ENCODE assay signal across 8 cellular contexts in genomic region chr18:35240664-35241522, GRCh38. TPM values are rescaled to one million over a fixed set of nuclear protein-coding genes. Genes with fewer than 3 reads are reported as not detected.
DNase-seq lines count a peak whose midpoint lies in the region; ATAC-seq, FAIRE-seq and TF ChIP-seq lines count a peak whose summit lies in the region.

TSS of gene ZNF397 (plus strand) at chr18:35241034. CDS start at chr18:35242471, 1,437 bp downstream.

- TF ChIP-seq CTCF in HepG2 (CRISPR knock-in tag; IDR thresholded peaks at IDR 0.05) = 0 out of 2 replicates have a peak, but pooled peaks have one; percentile 6

- intact Hi-C loops in HepG2 (cut with micrococcal nuclease; ENCODE audit: unreplicated experiment) = loop anchor here (1.0 to 2.0 kb wide), 2 partner anchors 50 to 104 kb away; partner anchors contain the start of gene ZSCAN30

- peaks cover 36 to 38% (median 37%) of the 10 kb centered on the region in 11 experiments for H3K9me3 ChIP-seq in BLaER1 treated with 17β-estradiol and CSF1 and Interleukin-3, amounts not matched to agents 10 nM and 100 nM (replicated peaks in 1 of 11)
- no peaks in the 10 kb centered on the region for H3K9me3 ChIP-seq in HepG2 (ENCODE audit: low read length)

- BruUV-seq in HepG2 (replicated peaks; lab: Mats Ljungman, UMichigan) = TSS peak; percentile 81

- peak; percentile 85 for FAIRE-seq in HepG2 (lab: Jason Lieb, UNC)

- peak within 1 kb of the TSS; percentile 64 to 82 (median 75) for H3K4me3 ChIP-seq in BLaER1 treated with 17β-estradiol and CSF1 and Interleukin-3, amounts not matched to agents 10 nM and 100 nM
- H3K4me3 ChIP-seq in HepG2 (replicated peaks in 1 of 3; ENCODE audit: insufficient read depth in 1 of 3, low read depth in 2 of 3, low read length in 3 of 3) = peak within 1 kb of the TSS; percentile 74 to 89 (median 79)

- in situ Hi-C loops in HepG2 (cut with HindIII; ENCODE audit: extremely low pct_ligation_motif_present, low pct_unique_long_range_greater_than_20kb) = no loop called here

- H3K79me2 ChIP-seq in HepG2 (ENCODE audit: insufficient read depth, low read length) = no peaks in the 10 kb centered on the region

- POLR2A ChIA-PET in HepG2 (lab: Yijun Ruan, JAX) = interaction anchor here (0.7 to 2.8 kb wide), 12 partner anchors 9 to 121 kb away, joined by 3 to 44 read pairs (median 5); partner anchors contain the start of genes ZNF24 and ZSCAN30

- H3K4me1 ChIP-seq in BLaER1 treated with 17β-estradiol and CSF1 and Interleukin-3, amounts not matched to agents 10 nM and 100 nM = peaks cover 4 to 19% (median 14%) of the 10 kb centered on the region in 10 experiments
- peaks cover 10% of the 10 kb centered on the region for H3K4me1 ChIP-seq in HepG2 (ENCODE audit: insufficient read depth, low read length)

- TF ChIP-seq POLR2A in HepG2 (IDR thresholded peaks at IDR 0.05; ENCODE audit: insufficient read depth in 1 of 2, low read depth in 2 of 2, low read length in 2 of 2) = peak; percentile 82 to 85

- H3K36me3 ChIP-seq in BLaER1 treated with 17β-estradiol and CSF1 and Interleukin-3, amounts not matched to agents 10 nM and 100 nM = peaks cover 36 to 38% (median 37%) of the 10 kb centered on the region in 11 experiments
- peaks cover 0 to 19% of the 10 kb centered on the region in 2 experiments; a peak in 3 of 5 replicates for H3K36me3 ChIP-seq in HepG2 (replicated peaks in 1 of 2; ENCODE audit: control insufficient read depth in 1 of 2, insufficient read depth in 2 of 2, low read length in 2 of 2)

- peak; percentile 99 for DNase-seq in NCI-H748 (lab: John Stamatoyannopoulos, UW; ENCODE audit: unreplicated experiment)
- DNase-seq in activated CD4-positive, alpha-beta T cell treated with anti-CD3 and anti-CD28 coated beads, Interleukin-2, amount 50 U/mL, for 4 hours = peak; percentile 93 to 95
- DNase-seq in dermis blood vessel endothelial cell = peak; percentile 98
- DNase-seq in HepG2 (ENCODE audit: low spot score) = peak; percentile 94
- DNase-seq in stimulated activated CD4-positive, alpha-beta T cell treated with anti-CD3 and anti-CD28 coated beads, Interleukin-4, amount 100 ng/mL, for 1 hour = peak; percentile 98

- TF ChIP-seq EP300 in HepG2 (IDR thresholded peaks at IDR 0.05; ENCODE audit: low read depth in 2 of 2, low read length in 2 of 2) = 0 out of 4 replicates have a peak, but pooled peaks of 1 of the 2 experiments have one; percentile 5
- TF ChIP-seq EP300 in HepG2 (CRISPR knock-in tag; IDR thresholded peaks at IDR 0.05; ENCODE audit: borderline replicate concordance) = peak; percentile 40; the same call in 1 of the 2 replicates

- peak within 1 kb of the TSS; percentile 90 to 96 (median 95) for H3K9ac ChIP-seq in BLaER1 treated with 17β-estradiol and CSF1 and Interleukin-3, amounts not matched to agents 10 nM and 100 nM
- peak within 1 kb of the TSS; percentile 77 for H3K9ac ChIP-seq in HepG2 (ENCODE audit: insufficient read depth, low read depth, low read length)

- H3K4me2 ChIP-seq in BLaER1 treated with 17β-estradiol and CSF1 and Interleukin-3, amounts not matched to agents 10 nM and 100 nM = peak within 1 kb of the TSS; percentile 65 to 90 (median 77)
- peak within 1 kb of the TSS; percentile 99 for H3K4me2 ChIP-seq in HepG2 (ENCODE audit: low read depth, low read length)

- peak; percentile 33 for TF ChIP-seq RAD21 in HepG2 (CRISPR knock-in tag; IDR thresholded peaks at IDR 0.05)

- CTCF ChIA-PET in HepG2 (lab: Yijun Ruan, JAX; ENCODE audit: low intra/inter-chr PET ratio, low total read pairs) = no interaction called here

- peak within 1 kb of the TSS; percentile 93 to 98 (median 95) for H3K27ac ChIP-seq in BLaER1 treated with 17β-estradiol and CSF1 and Interleukin-3, amounts not matched to agents 10 nM and 100 nM
- peak within 1 kb of the TSS; percentile 88 for H3K27ac ChIP-seq in HepG2 (ENCODE audit: extremely low read length, insufficient read depth, low read length)

- WGBS in HepG2 (ENCODE audit: low lambda C conversion rate) = 2% methylated on average over 34 of the region's 62 CpGs

- H3K27me3 ChIP-seq in BLaER1 treated with 17β-estradiol and CSF1 and Interleukin-3, amounts not matched to agents 10 nM and 100 nM = no peaks in the 10 kb centered on the region
- no peaks in the 10 kb centered on the region; a peak in 1 of 5 replicates for H3K27me3 ChIP-seq in HepG2 (ENCODE audit: control insufficient read depth in 1 of 2, insufficient read depth in 2 of 2, low read length in 2 of 2)

- ATAC-seq in GM19351 (IDR thresholded peaks at IDR 0.05; ENCODE audit: unreplicated experiment) = peak; percentile 98
- peak; percentile 99 for ATAC-seq in HG03521 (IDR thresholded peaks at IDR 0.05; ENCODE audit: unreplicated experiment)
- peak; percentile 99 for ATAC-seq in HepG2

- peak within 1 kb of the TSS; percentile 87 for H2AFZ ChIP-seq in HepG2 (ENCODE audit: low read length)

- H4K20me1 ChIP-seq in BLaER1 treated with 17β-estradiol and CSF1 and Interleukin-3, amounts not matched to agents 10 nM and 100 nM = no peaks in the 10 kb centered on the region
- H4K20me1 ChIP-seq in HepG2 (ENCODE audit: insufficient read depth, low read length) = no peaks in the 10 kb centered on the region

TF ChIP-seq in HepG2, 621 proteins besides CTCF, POLR2A, EP300 and RAD21 (continues in another document):
- TF ChIP-seq REL (CRISPR knock-in tag; conservative IDR thresholded peaks at IDR 0.05) (no peak), ZNF431 (CRISPR knock-in tag; IDR thresholded peaks at IDR 0.05; ENCODE audit: borderline replicate concordance, low read depth) (no peak), ZNF18 (CRISPR knock-in tag; IDR thresholded peaks at IDR 0.05; ENCODE audit: insufficient replicate concordance) (no peak), ZBTB38 (CRISPR knock-in tag; IDR thresholded peaks at IDR 0.05) (peak; percentile 68; the same call in 1 of the 2 replicates), DDIT3 (CRISPR knock-in tag; IDR thresholded peaks at IDR 0.05) (no peak), TCF12 (IDR thresholded peaks at IDR 0.05) (no peak), TCF12 (CRISPR knock-in tag; IDR thresholded peaks at IDR 0.05) (no peak)

RNA-seq across cellular contexts. Expression of gene ZNF397, which starts in this region (rescaled TPM):
- 9.9 and 10.1 TPM in 2 replicates for total RNA-seq in dermis blood vessel endothelial cell
- 9.4 and 10.0 TPM in 2 replicates for total RNA-seq in HepG2 (2016; rRNA removed; fragmentation: Illumina TruSeq; extraction: Trizol)
- 1.5 and 1.8 TPM in 2 replicates for total RNA-seq in HepG2 (2016; cell fraction: cytosol; rRNA removed; fragmentation: Illumina TruSeq; extraction: Trizol; ENCODE audit: low read depth)
- 9.6 and 12.0 TPM in 2 replicates for total RNA-seq in HepG2 (2016; cell fraction: insoluble cytoplasmic fraction; rRNA removed; fragmentation: Illumina TruSeq; extraction: Trizol)
- 4.3 and 4.7 TPM in 2 replicates for total RNA-seq in HepG2 (2016; cell fraction: membrane; rRNA removed; fragmentation: Illumina TruSeq; extraction: Trizol)
- total RNA-seq in HepG2 (2016; cell fraction: nucleus; rRNA removed; fragmentation: Illumina TruSeq; extraction: Trizol) = 13.4 and 13.7 TPM in 2 replicates
- 4.7 and 4.9 TPM in 2 replicates for polyA plus RNA-seq in HepG2 (2011; rRNA removed)
- 2.0 and 2.9 TPM in 2 replicates for polyA plus RNA-seq in HepG2 (2011; cell fraction: cytosol; rRNA removed)
- 6.3 and 10.7 TPM in 2 replicates for polyA plus RNA-seq in HepG2 (2011; cell fraction: nucleus; rRNA removed)
- 6.4 and 8.3 TPM in 2 replicates for polyA plus RNA-seq in HepG2 (2012)
- 0.34 and 0.95 TPM in 2 replicates for polyA plus RNA-seq in HepG2 (2016; cell fraction: cytosol; fragmentation: Illumina TruSeq; extraction: Trizol; ENCODE audit: low read depth)
- 7.1 and 7.7 TPM in 2 replicates for polyA plus RNA-seq in HepG2 (2016; cell fraction: insoluble cytoplasmic fraction; fragmentation: Illumina TruSeq; extraction: Trizol; ENCODE audit: low read depth)
- 1.7 TPM in 2 replicates for polyA plus RNA-seq in HepG2 (2016; cell fraction: membrane; fragmentation: Illumina TruSeq; extraction: Trizol; ENCODE audit: low read depth)
- 20.5 and 24.4 TPM in 2 replicates for polyA plus RNA-seq in HepG2 (2016; cell fraction: nucleus; fragmentation: Illumina TruSeq; extraction: Trizol; ENCODE audit: insufficient read depth, low read depth)
- 1.3 and 1.8 TPM in 2 replicates for polyA minus RNA-seq in HepG2 (2011; rRNA and poly(A)+ RNA removed; ENCODE audit: low replicate concordance)
- 4.0 and 4.6 TPM in 2 replicates for polyA minus RNA-seq in HepG2 (2011; cell fraction: cytosol; rRNA and poly(A)+ RNA removed)
- 14.4 and 20.8 TPM in 2 replicates for polyA minus RNA-seq in HepG2 (2011; cell fraction: nucleus; rRNA and poly(A)+ RNA removed)

Comparison
In these comparisons a context has a peak if more than half of its experiments do, and no peak if none do; other contexts are left out.
1. Peak in every context shown above with its lines: DNase-seq, ATAC-seq, H3K4me3 ChIP-seq and H3K27ac ChIP-seq.